ENCODE assay signal across 22 cellular contexts in the genomic region with DNA sequence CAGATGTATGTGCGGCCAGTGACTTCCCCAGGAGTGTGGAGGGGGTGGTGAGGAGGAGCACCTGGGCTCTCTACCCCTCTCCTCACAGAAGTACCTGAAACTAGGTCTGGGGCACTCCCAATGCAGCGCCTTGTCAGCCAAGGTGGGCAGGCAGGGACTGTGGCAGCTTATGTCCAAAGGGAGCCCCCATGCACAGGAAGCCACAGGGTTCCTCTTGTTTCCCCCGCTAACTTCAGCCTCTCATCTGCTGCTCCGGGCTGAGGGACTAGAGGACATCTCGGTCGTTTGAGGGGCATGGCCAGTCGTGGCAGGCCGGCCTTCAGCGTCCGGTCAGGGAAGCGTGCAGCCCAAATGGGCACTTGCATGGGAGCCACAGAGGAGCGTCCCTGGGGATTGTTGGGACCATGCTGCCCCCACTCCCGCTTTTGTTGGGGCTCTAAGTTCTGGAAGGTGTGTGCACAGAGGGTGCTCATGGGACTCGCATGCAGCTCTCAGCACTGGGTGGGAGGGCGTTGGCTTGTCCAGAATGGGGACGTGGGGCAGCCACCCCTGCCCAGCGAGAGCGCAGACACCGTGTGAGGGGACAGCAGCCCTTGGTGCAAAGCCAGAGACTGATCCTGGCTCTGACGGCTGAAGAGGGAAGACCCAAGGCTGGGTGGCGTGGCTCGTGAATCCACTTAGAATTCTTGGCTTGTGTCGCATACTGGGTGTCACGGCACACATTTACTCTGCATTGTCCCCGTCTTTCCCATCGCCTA. TPM values are rescaled to one million over a fixed set of nuclear protein-coding genes. Genes with fewer than 3 reads are reported as not detected.
DNase-seq lines count a peak whose midpoint lies in the region; ATAC-seq and TF ChIP-seq lines count a peak whose summit lies in the region.
"Had no signal": no experiment of that assay in that cellular context is flagged by ENCODE, and none has a peak within 500 bp of the region (broad histone marks: within the 10 kb centered on the region; RNA-seq: fewer than 3 reads in every experiment).

No MANE protein-coding gene starts in this region.

- intact Hi-C loops in left ventricle myocardium superior (cut with micrococcal nuclease), result no loop called here
- intact Hi-C loops in psoas muscle (cut with DNase I), result no loop called here

- TF ChIP-seq CTCF in RWPE1 (conservative IDR thresholded peaks at IDR 0.05; ENCODE audit: low read depth) (no peak), psoas muscle (IDR thresholded peaks at IDR 0.05) (no peak)

- H3K27ac ChIP-seq in RWPE1, result 0 out of 2 replicates have a peak overlapping the region, but pooled peaks have one; percentile 9
- H3K27ac ChIP-seq in cingulate gyrus (ENCODE audit: low read depth, low read length), result peak overlapping the region; percentile 39
- no peak overlapping the region for H3K27ac ChIP-seq in psoas muscle
- H3K27ac ChIP-seq: adrenal gland, breast epithelium, coronary artery, KMS-11, PC-9, upper lobe of left lung had no signal

- CTCF ChIA-PET in RWPE1 (lab: Yijun Ruan, JAX), result interaction anchor here (0.5 to 2.1 kb wide), 7 partner anchors 8 to 220 kb away, joined by 3 to 13 read pairs (median 5); no protein-coding TSS in a partner anchor

- no peak overlapping the region for H3K4me3 ChIP-seq in psoas muscle
- H3K4me3 ChIP-seq: adrenal gland, breast epithelium, PC-9, upper lobe of left lung had no signal

- WGBS in psoas muscle, 3 donors, result 53 to 65% (median 54%) methylated on average over 26 of the region's 26 CpGs

- H3K4me1 ChIP-seq in psoas muscle, result peaks cover 16% of the 10 kb centered on the region
- H3K4me1 ChIP-seq: breast epithelium had no signal

- no peaks in the 10 kb centered on the region for H3K9me3 ChIP-seq in psoas muscle
- H3K9me3 ChIP-seq: adrenal gland, breast epithelium, upper lobe of left lung had no signal

- ATAC-seq in left ventricle myocardium superior (peak; percentile 62), psoas muscle (peak in 3 of 4 donors; percentile 12 to 20 (median 20))
- ATAC-seq: activated CD8-positive, alpha-beta T cell treated with anti-CD3 and anti-CD28 coated beads, Interleukin-2, amount 10 ng/mL, durations not matched to agents 7 days and 5 days; naive thymus-derived CD8-positive, alpha-beta T cell had no signal

- DNase-seq in RWPE1 (ENCODE audit: low spot score) (no peak), left ventricle myocardium superior (no peak), psoas muscle (no peak), NCI-H1436 (lab: John Stamatoyannopoulos, UW) (no peak), medulla oblongata (ENCODE audit: extremely low spot score) (no peak), dedifferentiated amniotic fluid mesenchymal stem cell (ENCODE audit: extremely low spot score) (no peak), GM19240 (ENCODE audit: insufficient read length, low spot score) (no peak)
- DNase-seq: activated CD4-positive, alpha-beta T cell treated with anti-CD3 and anti-CD28 coated beads for 1 hour; activated CD8-positive, alpha-beta T cell treated with anti-CD3 and anti-CD28 coated beads, Interleukin-2, amount 10 ng/mL, durations not matched to agents 7 days and 5 days; activated naive CD4-positive, alpha-beta T cell; adrenal gland; CD4-positive, CD25-positive, alpha-beta regulatory T cell; kidney glomerular epithelial cell; naive thymus-derived CD8-positive, alpha-beta T cell; NK-92 treated with Interleukin-12 subunit alpha and Interleukin-12 subunit beta, amount 100 ng/mL, for 24 hours; PC-9; T-cell had no signal

- peaks cover 3 to 36% of the 10 kb centered on the region in 2 donors for H3K36me3 ChIP-seq in psoas muscle (ENCODE audit: insufficient read depth in 1 of 2, low read depth in 1 of 2)

- POLR2A ChIA-PET in RWPE1 (lab: Yijun Ruan, JAX; ENCODE audit: low non-redundant PET), result interaction anchor here (0.6 kb wide), 1 partner anchor 152 kb away, joined by 3 read pairs; a partner anchor contains a TSS

- peaks cover 0 to 6% (median 0%) of the 10 kb centered on the region in 3 donors for H3K27me3 ChIP-seq in psoas muscle (ENCODE audit: insufficient read depth in 3 of 3, low read length in 2 of 3)
- H3K27me3 ChIP-seq: adrenal gland, breast epithelium, upper lobe of left lung had no signal

RNA-seq across cellular contexts. Expression of a gene that starts 16.6 kb away (rescaled TPM):
- total RNA-seq in left ventricle myocardium superior (0.32 TPM), psoas muscle (under 1 TPM in 2 of 4 donors, not detected in 2; 0.18 to 0.23 TPM)
- polyA plus RNA-seq in psoas muscle, result under 1 TPM in 2 of 3 donors, not detected in 1; 0.04 to 0.18 TPM
- total RNA-seq: activated CD8-positive, alpha-beta T cell treated with anti-CD3 and anti-CD28 coated beads, Interleukin-2, amount 10 ng/mL, durations not matched to agents 7 days and 5 days had no signal

RNA-seq across cellular contexts. Expression of a gene that starts 45.4 kb away (rescaled TPM):
- total RNA-seq in left ventricle myocardium superior (31.6 TPM), psoas muscle (10 to 100 TPM; 19.7 to 31.4 (median 25.4) TPM)
- polyA plus RNA-seq in psoas muscle, result 10 to 100 TPM in 1 of 3 donors, 1 to 10 TPM in 2; 5.9 to 44.1 (median 7.3) TPM
